In genomic region chr14:22547948-22548750, GRCh38 we compare ENCODE assay signal across 10 cellular contexts. TPM values are rescaled to one million over a fixed set of nuclear protein-coding genes. Genes with fewer than 3 reads are reported as not detected.
A peak's percentile ranks its signal among the peaks of the same experiment; 100 is the strongest.
DNase-seq lines count a peak whose midpoint lies in the region; ATAC-seq and TF ChIP-seq lines count a peak whose summit lies in the region.
"Had no signal": no experiment of that assay in that cellular context is flagged by ENCODE, and none has a peak within 500 bp of the region (broad histone marks: within the 10 kb centered on the region; RNA-seq: fewer than 3 reads in every experiment).

No MANE protein-coding gene starts in this region.

- POLR2A ChIA-PET in CD8-positive, alpha-beta T cell (lab: Charles Lee) = interaction anchor here (0.7 to 13.3 kb wide), 9 partner anchors 7 to 652 kb away, joined by 3 to 472 read pairs (median 31); no protein-coding TSS in a partner anchor

- DNase-seq in CD8-positive, alpha-beta T cell = peak in 1 of 7 experiments; percentile 50
- DNase-seq in NCI-H524 treated with DMSO at 0.1 percent for 48 hours (lab: John Stamatoyannopoulos, UW) = peak; percentile 77
- DNase-seq in central memory CD8-positive, alpha-beta T cell (ENCODE audit: low spot score in 2 of 2) = no peak
- no peak for DNase-seq in neural progenitor cell (ENCODE audit: low spot score)
- DNase-seq in AG08396 (ENCODE audit: low spot score) = no peak
- no peak for DNase-seq in DMS153 (lab: John Stamatoyannopoulos, UW)
- no peak for DNase-seq in epidermal melanocyte (ENCODE audit: insufficient read length, low spot score)
- no peak for DNase-seq in superior temporal gyrus (ENCODE audit: extremely low spot score)
- DNase-seq: NCI-H446 treated with DMSO at 0.1 percent for 48 hours had no signal

- H3K4me1 Mint-ChIP-seq in CD8-positive, alpha-beta T cell (ENCODE audit: low read depth) = peaks cover 96% of the 10 kb centered on the region
- H3K4me1 Mint-ChIP-seq in central memory CD8-positive, alpha-beta T cell = peaks cover 96% of the 10 kb centered on the region
- peaks cover 38% of the 10 kb centered on the region for H3K4me1 Mint-ChIP-seq in neural progenitor cell

- intact Hi-C loops in CD8-positive, alpha-beta T cell (cut with DNase I, micrococcal nuclease) = loop anchor here in 1 of 2 experiments (1.0 to 5.0 kb wide), 2 partner anchors 8 to 41 kb away; no protein-coding TSS in a partner anchor

- H3K27ac ChIP-seq in CD8-positive, alpha-beta T cell (ENCODE audit: low read depth, low read length) = peak overlapping the region; percentile 48
- H3K27ac ChIP-seq in neural progenitor cell = no peak overlapping the region

- H2AFZ ChIP-seq in neural progenitor cell (replicated peaks) = no peak overlapping the region

- no peaks in the 10 kb centered on the region for H4K20me1 ChIP-seq in neural progenitor cell (ENCODE audit: low read depth)

- no peaks in the 10 kb centered on the region for H3K79me2 ChIP-seq in neural progenitor cell (ENCODE audit: low read depth)

- H3K36me3 ChIP-seq in CD8-positive, alpha-beta T cell (ENCODE audit: insufficient read depth, low read length) = peaks cover 87% of the 10 kb centered on the region
- H3K36me3 ChIP-seq in neural progenitor cell = no peaks in the 10 kb centered on the region
- H3K36me3 ChIP-seq: breast epithelium had no signal

- no peak for ATAC-seq in CD8-positive, alpha-beta T cell
- no peak for ATAC-seq in central memory CD8-positive, alpha-beta T cell (replicated peaks; ENCODE audit: extremely low read depth, poor library complexity, severe bottlenecking)

- no peaks in the 10 kb centered on the region for H3K9me3 ChIP-seq in CD8-positive, alpha-beta T cell (ENCODE audit: low read length)
- H3K9me3 ChIP-seq in neural progenitor cell (ENCODE audit: low read depth) = no peaks in the 10 kb centered on the region
- H3K9me3 ChIP-seq: breast epithelium had no signal

- CTCF ChIA-PET in CD8-positive, alpha-beta T cell (lab: Charles Lee) = interaction anchor here (0.8 to 13.3 kb wide), 12 partner anchors 8 to 630 kb away, joined by 3 to 408 read pairs (median 8); no protein-coding TSS in a partner anchor

- no peak overlapping the region for H3K4me2 ChIP-seq in neural progenitor cell

- H3K4me1 ChIP-seq in CD8-positive, alpha-beta T cell (ENCODE audit: insufficient read depth, low read length) = peaks cover 98% of the 10 kb centered on the region
- peaks cover 20% of the 10 kb centered on the region for H3K4me1 ChIP-seq in neural progenitor cell
- H3K4me1 ChIP-seq: breast epithelium had no signal

- H3K27ac Mint-ChIP-seq in CD8-positive, alpha-beta T cell = peak overlapping the region; percentile 93
- H3K27ac Mint-ChIP-seq in central memory CD8-positive, alpha-beta T cell (ENCODE audit: low read depth) = peak overlapping the region; percentile 100
- peak overlapping the region; percentile 52 for H3K27ac Mint-ChIP-seq in neural progenitor cell

- no peaks in the 10 kb centered on the region for H3K27me3 ChIP-seq in CD8-positive, alpha-beta T cell (ENCODE audit: insufficient read depth, low read length)
- H3K27me3 ChIP-seq in neural progenitor cell = peaks cover 22% of the 10 kb centered on the region
- H3K27me3 ChIP-seq: breast epithelium had no signal

- H3K9me3 Mint-ChIP-seq in CD8-positive, alpha-beta T cell = no peaks in the 10 kb centered on the region
- H3K9me3 Mint-ChIP-seq in central memory CD8-positive, alpha-beta T cell = no peaks in the 10 kb centered on the region
- no peaks in the 10 kb centered on the region for H3K9me3 Mint-ChIP-seq in neural progenitor cell

- peaks cover 2% of the 10 kb centered on the region for H3F3A ChIP-seq in neural progenitor cell (ENCODE audit: low read depth)

- peak overlapping the region; percentile 79 for H3K4me3 Mint-ChIP-seq in CD8-positive, alpha-beta T cell
- peak overlapping the region; percentile 77 for H3K4me3 Mint-ChIP-seq in central memory CD8-positive, alpha-beta T cell
- no peak overlapping the region for H3K4me3 Mint-ChIP-seq in neural progenitor cell

- peak overlapping the region; percentile 18 for H3K4me3 ChIP-seq in CD8-positive, alpha-beta T cell (ENCODE audit: low read depth, low read length)
- no peak overlapping the region for H3K4me3 ChIP-seq in neural progenitor cell
- H3K4me3 ChIP-seq: breast epithelium had no signal

- H3K36me3 Mint-ChIP-seq in CD8-positive, alpha-beta T cell = peaks cover 96% of the 10 kb centered on the region
- H3K36me3 Mint-ChIP-seq in central memory CD8-positive, alpha-beta T cell (ENCODE audit: insufficient read depth) = peaks cover 97% of the 10 kb centered on the region
- no peaks in the 10 kb centered on the region for H3K36me3 Mint-ChIP-seq in neural progenitor cell

- no peak overlapping the region for H3K9ac ChIP-seq in neural progenitor cell

- TF ChIP-seq CTCF in CD8-positive, alpha-beta T cell (IDR thresholded peaks at IDR 0.05) = no peak
- TF ChIP-seq CTCF in neural progenitor cell (IDR thresholded peaks at IDR 0.05) = no peak

- no peaks in the 10 kb centered on the region for H3K27me3 Mint-ChIP-seq in CD8-positive, alpha-beta T cell (ENCODE audit: low read depth)
- no peaks in the 10 kb centered on the region for H3K27me3 Mint-ChIP-seq in central memory CD8-positive, alpha-beta T cell
- peaks cover 4% of the 10 kb centered on the region for H3K27me3 Mint-ChIP-seq in neural progenitor cell (ENCODE audit: insufficient read depth, low read depth)

RNA-seq across cellular contexts. Expression of gene DAD1, which starts 40.9 kb away (rescaled TPM):
- total RNA-seq in CD8-positive, alpha-beta T cell = 10 to 100 TPM; 27.2 to 35.6 TPM
- 166 and 185 TPM in 2 replicates for total RNA-seq in neural progenitor cell (ENCODE audit: low replicate concordance)

RNA-seq across cellular contexts. Expression of gene ABHD4, which starts 50.0 kb away (rescaled TPM):
- total RNA-seq in CD8-positive, alpha-beta T cell = 1 to 10 TPM; 7.9 to 8.3 TPM
- 9.3 and 13.3 TPM in 2 replicates for total RNA-seq in neural progenitor cell (ENCODE audit: low replicate concordance)
